ENCODE assay signal across 1 cellular context in the genomic region with DNA sequence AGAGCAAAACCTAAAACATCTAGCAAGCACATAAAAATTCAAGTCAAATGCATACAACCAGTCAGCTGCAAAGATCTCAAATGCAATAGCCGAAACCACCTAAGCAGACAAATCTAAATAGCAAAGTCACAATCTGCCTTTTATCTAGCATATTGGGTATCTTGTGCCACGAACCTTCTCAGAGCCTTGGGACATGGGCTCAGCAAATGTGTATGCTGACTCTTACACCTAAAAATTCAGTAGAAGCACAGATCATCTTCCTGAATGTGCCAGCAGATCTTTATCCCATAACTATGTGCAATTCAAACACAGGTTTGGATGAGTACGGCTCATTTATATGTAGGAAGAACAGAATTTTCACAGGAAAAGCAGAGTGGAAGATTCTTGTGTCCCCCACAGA.
TF ChIP-seq lines count a peak whose summit lies in the region.

No MANE protein-coding gene starts in this region.

TF ChIP-seq in SK-N-SH treated with all-trans-retinoic acid at 6 μM for 48 hours, 23 proteins besides CTCF, POLR2A, EP300 and RAD21 (continued from another document):
- TF ChIP-seq, protein P1, sequence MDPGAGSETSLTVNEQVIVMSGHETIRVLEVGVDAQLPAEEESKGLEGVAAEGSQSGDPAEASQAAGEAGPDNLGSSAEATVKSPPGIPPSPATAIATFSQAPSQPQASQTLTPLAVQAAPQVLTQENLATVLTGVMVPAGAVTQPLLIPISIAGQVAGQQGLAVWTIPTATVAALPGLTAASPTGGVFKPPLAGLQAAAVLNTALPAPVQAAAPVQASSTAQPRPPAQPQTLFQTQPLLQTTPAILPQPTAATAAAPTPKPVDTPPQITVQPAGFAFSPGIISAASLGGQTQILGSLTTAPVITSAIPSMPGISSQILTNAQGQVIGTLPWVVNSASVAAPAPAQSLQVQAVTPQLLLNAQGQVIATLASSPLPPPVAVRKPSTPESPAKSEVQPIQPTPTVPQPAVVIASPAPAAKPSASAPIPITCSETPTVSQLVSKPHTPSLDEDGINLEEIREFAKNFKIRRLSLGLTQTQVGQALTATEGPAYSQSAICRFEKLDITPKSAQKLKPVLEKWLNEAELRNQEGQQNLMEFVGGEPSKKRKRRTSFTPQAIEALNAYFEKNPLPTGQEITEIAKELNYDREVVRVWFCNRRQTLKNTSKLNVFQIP (CRISPR knock-in tag; IDR thresholded peaks at IDR 0.05; ENCODE audit: borderline replicate concordance, low read depth) = no peak
- TF ChIP-seq CSRNP3 (CRISPR knock-in tag; IDR thresholded peaks at IDR 0.05) (no peak), ZFP30 (CRISPR knock-in tag; IDR thresholded peaks at IDR 0.05) (no peak), RARB (CRISPR knock-in tag; IDR thresholded peaks at IDR 0.05) (no peak), ZFP3 (CRISPR knock-in tag; IDR thresholded peaks at IDR 0.05) (no peak), TCF4 (CRISPR knock-in tag; IDR thresholded peaks at IDR 0.05; ENCODE audit: borderline replicate concordance) (no peak), ZNF565 (CRISPR knock-in tag; conservative IDR thresholded peaks at IDR 0.05; ENCODE audit: low read depth) (no peak)
